Comparison of ENCODE assay signal across 1 cellular context in the genomic region with DNA sequence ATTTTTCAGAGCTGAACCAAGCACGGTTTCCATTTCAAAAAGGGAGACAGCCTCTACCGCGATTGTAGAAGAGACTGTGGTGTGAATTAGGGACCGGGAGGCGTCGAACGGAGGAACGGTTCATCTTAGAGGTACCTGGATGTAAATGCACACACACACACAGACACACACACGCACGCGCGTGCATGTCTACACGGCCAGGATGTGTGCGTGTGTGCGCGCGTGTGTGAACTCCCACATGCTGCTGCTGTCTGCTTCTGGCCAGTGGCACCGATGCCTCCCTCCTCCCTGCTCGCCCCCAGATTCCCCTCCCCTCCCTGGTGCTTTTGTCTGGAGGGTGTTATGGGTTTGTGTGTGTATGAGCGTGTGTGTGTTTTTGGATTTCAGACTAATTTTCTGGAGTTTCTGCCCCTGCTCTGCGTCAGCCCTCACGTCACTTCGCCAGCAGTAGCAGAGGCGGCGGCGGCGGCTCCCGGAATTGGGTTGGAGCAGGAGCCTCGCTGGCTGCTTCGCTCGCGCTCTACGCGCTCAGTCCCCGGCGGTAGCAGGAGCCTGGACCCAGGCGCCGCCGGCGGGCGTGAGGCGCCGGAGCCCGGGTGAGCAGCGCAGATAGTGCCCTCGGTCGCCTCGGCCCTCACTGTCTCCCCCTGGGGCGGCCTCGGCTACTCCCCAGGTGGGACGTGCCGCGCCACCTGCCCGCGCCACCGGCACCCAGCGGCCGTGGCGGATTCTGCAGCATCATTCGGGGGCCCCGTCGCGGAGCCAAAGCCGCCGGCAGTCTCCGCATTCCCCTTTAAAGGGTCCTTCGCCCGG.
TF ChIP-seq lines count a peak whose summit lies in the region.

TSS of gene NTRK2 (plus strand) at position 437 of the 813 bp plus-strand sequence. CDS start 1,020 bp downstream, outside the sequence.

TF ChIP-seq in GM23338, 12 proteins besides CTCF, POLR2A, EP300 and RAD21 (continued from another document):
- no peak for TF ChIP-seq ZNF462 (CRISPR knock-in tag; IDR thresholded peaks at IDR 0.05)
